Comparison of ENCODE assay signal across 27 cellular contexts in genomic region chr7:151120896-151121295, GRCh38. TPM values are rescaled to one million over a fixed set of nuclear protein-coding genes. Genes with fewer than 3 reads are reported as not detected.
DNase-seq lines count a peak whose midpoint lies in the region; TF ChIP-seq lines count a peak whose summit lies in the region.
"Had no signal": no experiment of that assay in that cellular context is flagged by ENCODE, and none has a peak within 500 bp of the region (broad histone marks: within the 10 kb centered on the region; RNA-seq: fewer than 3 reads in every experiment).

No MANE protein-coding gene starts in this region.

- H3K36me3 Mint-ChIP-seq in nephron progenitor cell (ENCODE audit: low read depth) = peaks cover 47% of the 10 kb centered on the region

- WGBS in stomach, 5 donors = 89 to 94% (median 92%) methylated on average over 19 to 22 of the region's 22 CpGs

- TF ChIP-seq CTCF in nephron progenitor cell (IDR thresholded peaks at IDR 0.05) (no peak), stomach (IDR thresholded peaks at IDR 0.05) (no peak)

- no peaks in the 10 kb centered on the region for H3K27me3 ChIP-seq in stomach
- H3K27me3 ChIP-seq: Peyer's patch, SJSA1 had no signal

- no peak for TF ChIP-seq POLR2A in stomach (IDR thresholded peaks at IDR 0.05)

- no peaks in the 10 kb centered on the region for H3K9me3 Mint-ChIP-seq in nephron progenitor cell
- H3K9me3 Mint-ChIP-seq: CD8-positive, alpha-beta T cell had no signal

- peak in 34 of 56 donors; percentile 13 to 80 (median 37) for DNase-seq in amygdala (lab: John Stamatoyannopoulos, UW)
- peak; percentile 55 for DNase-seq in globus pallidus (ENCODE audit: low spot score)
- no peak for DNase-seq in nephron progenitor cell
- peak in 34 of 49 donors; percentile 9 to 78 (median 48) for DNase-seq in substantia nigra (lab: John Stamatoyannopoulos, UW)
- no peak for DNase-seq in NCI-H1436 (lab: John Stamatoyannopoulos, UW)
- DNase-seq in HuH-7.5 (ENCODE audit: low spot score) = no peak
- no peak for DNase-seq in stomach
- no peak for DNase-seq in 8988T
- DNase-seq: ACHN, Calu3, DMS153, GDM1, GOT3, KBM-7, NCI-H1092, NCI-H146, NCI-H2029 treated with DMSO at 0.1 percent for 48 hours, NCI-H345, NCI-H524 treated with DMSO at 0.1 percent for 48 hours, Peyer's patch had no signal

- no peak overlapping the region for H3K27ac ChIP-seq in substantia nigra (ENCODE audit: low read depth, low read length, poor library complexity, severe bottlenecking)
- no peak overlapping the region for H3K27ac ChIP-seq in stomach
- H3K27ac ChIP-seq: BLaER1 treated with 17β-estradiol and CSF1 and Interleukin-3, amounts not matched to agents 10 nM and 100 nM; HL-60; Peyer's patch; SJSA1 had no signal

- no peaks in the 10 kb centered on the region for H3K9me3 ChIP-seq in stomach
- H3K9me3 ChIP-seq: BLaER1 treated with 17β-estradiol and CSF1 and Interleukin-3, amounts not matched to agents 10 nM and 100 nM; Peyer's patch; SJSA1 had no signal

- no peak overlapping the region for H3K4me3 Mint-ChIP-seq in nephron progenitor cell
- H3K4me3 Mint-ChIP-seq: CD8-positive, alpha-beta T cell had no signal

- peaks cover 50 to 92% (median 81%) of the 10 kb centered on the region in 4 donors for H3K36me3 ChIP-seq in stomach

- peaks cover 25% of the 10 kb centered on the region for H3K4me1 Mint-ChIP-seq in nephron progenitor cell

- peaks cover 13 to 34% (median 23%) of the 10 kb centered on the region in 4 donors for H3K4me1 ChIP-seq in stomach
- H3K4me1 ChIP-seq: SJSA1 had no signal

- H3K27ac Mint-ChIP-seq in nephron progenitor cell = peak overlapping the region; percentile 45
- H3K27ac Mint-ChIP-seq: CD8-positive, alpha-beta T cell had no signal

- TF ChIP-seq EP300 in stomach (IDR thresholded peaks at IDR 0.05) = no peak

- peaks cover 47% of the 10 kb centered on the region for H3K27me3 Mint-ChIP-seq in nephron progenitor cell (ENCODE audit: low read depth, poor library complexity)

- no peak overlapping the region for H3K4me3 ChIP-seq in stomach
- H3K4me3 ChIP-seq: BLaER1 treated with 17β-estradiol and CSF1 and Interleukin-3, amounts not matched to agents 10 nM and 100 nM; Peyer's patch; SJSA1 had no signal

- intact Hi-C loops in stomach (cut with DNase I; ENCODE audit: low total_unique reads) = no loop called here

RNA-seq across cellular contexts. Expression of gene AGAP3, which starts 34.6 kb away (rescaled TPM):
- total RNA-seq in stomach = 100 to 1,000 TPM in 2 of 5 donors, 10 to 100 TPM in 3; 32.5 to 342 (median 83.9) TPM
- polyA plus RNA-seq in stomach = 10 to 100 TPM; 36.0 to 60.8 (median 45.8) TPM

RNA-seq across cellular contexts. Expression of gene TMUB1, which starts 37.6 kb away (rescaled TPM):
- total RNA-seq in stomach = 10 to 100 TPM; 12.7 to 78.2 (median 42.9) TPM
- 10 to 100 TPM; 69.6 to 86.8 (median 72.4) TPM for polyA plus RNA-seq in stomach

RNA-seq across cellular contexts. Expression of gene FASTK, which starts 40.3 kb away (rescaled TPM):
- 100 to 1,000 TPM in 3 of 5 donors, 10 to 100 TPM in 2; 40.0 to 415 (median 116) TPM for total RNA-seq in stomach
- 100 to 1,000 TPM in 2 of 3 donors, 10 to 100 TPM in 1; 70.3 to 149 (median 129) TPM for polyA plus RNA-seq in stomach

RNA-seq across cellular contexts. Expression of gene GBX1, which starts 46.6 kb away (rescaled TPM):
- total RNA-seq in stomach = not detected
- polyA plus RNA-seq in stomach = not detected
- total RNA-seq: Calu3; CD8-positive, alpha-beta T cell; HepG2; HT-29; OCI-LY7; Peyer's patch; SJSA1 had no signal
- polyA plus RNA-seq: HepG2 had no signal

Comparison
In these comparisons a context has a peak if more than half of its experiments do, and no peak if none do; other contexts are left out.
1. DNase-seq: peak in amygdala (34 of 56), globus pallidus (single experiment) and substantia nigra (34 of 49); none in nephron progenitor cell (single experiment), NCI-H1436 (single experiment), HuH-7.5 (single experiment), stomach (single experiment) and 8988T (single experiment).